In genomic region chr14:103516426-103517171, GRCh38 we compare ENCODE assay signal across 15 cellular contexts. TPM values are rescaled to one million over a fixed set of nuclear protein-coding genes. Genes with fewer than 3 reads are reported as not detected.
DNase-seq lines count a peak whose midpoint lies in the region; ATAC-seq and TF ChIP-seq lines count a peak whose summit lies in the region.
"Had no signal": no experiment of that assay in that cellular context is flagged by ENCODE, and none has a peak within 500 bp of the region (broad histone marks: within the 10 kb centered on the region; RNA-seq: fewer than 3 reads in every experiment).

No MANE protein-coding gene starts in this region.

- H2BK12ac ChIP-seq in H9 (ENCODE audit: insufficient read length, low read depth, low read length) (no peak overlapping the region), neuronal stem cell (ENCODE audit: low read length) (no peak overlapping the region)

- no peaks in the 10 kb centered on the region; the same call in 1 of the 2 replicates for H4K20me1 ChIP-seq in BLaER1
- peaks cover 3% of the 10 kb centered on the region for H4K20me1 ChIP-seq in H9 (ENCODE audit: control insufficient read depth, insufficient read depth, insufficient read length)
- H4K20me1 ChIP-seq in GM23338 (replicated peaks; ENCODE audit: insufficient read depth) = peaks cover 11% of the 10 kb centered on the region

- H3K4ac ChIP-seq in H9 (ENCODE audit: low read depth, low read length) (no peak overlapping the region), neuronal stem cell (ENCODE audit: low read length) (no peak overlapping the region)

- no peaks in the 10 kb centered on the region for H3K9me3 ChIP-seq in BLaER1
- H3K9me3 ChIP-seq in H9 (ENCODE audit: control insufficient read depth, low read depth, low read length) = no peaks in the 10 kb centered on the region
- no peaks in the 10 kb centered on the region for H3K9me3 ChIP-seq in neuronal stem cell (replicated peaks in 1 of 2; ENCODE audit: control insufficient read depth in 2 of 2, insufficient read depth in 1 of 2, low read depth in 1 of 2, low read length in 2 of 2)
- H3K9me3 ChIP-seq: BE2C, neutrophil had no signal

- 0 out of 2 replicates have a peak overlapping the region, but pooled peaks have one; percentile 17 for H3K9ac ChIP-seq in BLaER1
- H3K9ac ChIP-seq in H9 (ENCODE audit: extremely low read depth, insufficient read length, low read length) = no peak overlapping the region
- H3K9ac ChIP-seq in neuronal stem cell (ENCODE audit: low read depth, low read length, poor library complexity) = no peak overlapping the region

- H2BK15ac ChIP-seq in H9 (ENCODE audit: low read depth, low read length) (no peak overlapping the region), neuronal stem cell (ENCODE audit: low read length) (no peak overlapping the region)

- H2AK5ac ChIP-seq in H9 (ENCODE audit: insufficient read length, low read length) (no peak overlapping the region), neuronal stem cell (ENCODE audit: low read depth, low read length) (peak overlapping the region; percentile 98)

- H3K18ac ChIP-seq in H9 (ENCODE audit: insufficient read length, low read depth, low read length) (no peak overlapping the region), neuronal stem cell (ENCODE audit: low read length) (no peak overlapping the region)

- DNase-seq in H9 = no peak
- DNase-seq in caudate nucleus (lab: John Stamatoyannopoulos, UW) = peak in 4 of 61 donors; percentile 40 to 59 (median 50)
- DNase-seq in neuronal stem cell (ENCODE audit: low spot score) = no peak
- no peak for DNase-seq in GM23338 (ENCODE audit: low spot score)
- DNase-seq in NCI-H1048 (lab: John Stamatoyannopoulos, UW) = no peak
- DNase-seq: BE2C; brain microvascular endothelial cell; effector memory CD8-positive, alpha-beta T cell; NCI-H2171 treated with DMSO at 0.1 percent for 48 hours; stimulated activated CD4-positive, alpha-beta T cell treated with anti-CD3 and anti-CD28 coated beads, Interleukin-4, amount 100 ng/mL, for 24 hours had no signal

- peaks cover 32% of the 10 kb centered on the region for H3F3A ChIP-seq in GM23338 (replicated peaks; ENCODE audit: low read depth)

- H3K4me3 ChIP-seq in BLaER1 (no peak overlapping the region), neuronal stem cell (ENCODE audit: low read length in 2 of 2) (no peak overlapping the region), GM23338 (no peak overlapping the region)

- H3K9me3 Mint-ChIP-seq in H9 = no peaks in the 10 kb centered on the region
- H3K9me3 Mint-ChIP-seq in GM23338 = no peaks in the 10 kb centered on the region; the same call in 2 of the 3 replicates
- H3K9me3 Mint-ChIP-seq: effector memory CD8-positive, alpha-beta T cell; memory B cell had no signal

- H4K8ac ChIP-seq in H9 (replicated peaks; ENCODE audit: insufficient read length, low read depth, low read length) (no peak overlapping the region), neuronal stem cell (ENCODE audit: low read depth, low read length) (no peak overlapping the region)

- ATAC-seq in HG02981 (IDR thresholded peaks at IDR 0.05; ENCODE audit: unreplicated experiment) = no peak
- no peak for ATAC-seq in GM23338
- ATAC-seq in HG02798 (IDR thresholded peaks at IDR 0.05; ENCODE audit: poor library complexity, unreplicated experiment) = no peak
- ATAC-seq: effector memory CD8-positive, alpha-beta T cell had no signal

- H4K5ac ChIP-seq in H9 (ENCODE audit: insufficient read length, low read depth, low read length) = no peak overlapping the region

- H2AFZ ChIP-seq in H9 (ENCODE audit: low read length) (no peak overlapping the region), neuronal stem cell (ENCODE audit: low read length) (no peak overlapping the region), GM23338 (no peak overlapping the region)

- 0 out of 2 replicates have a peak overlapping the region, but pooled peaks have one; percentile 22 for H3K27ac ChIP-seq in BLaER1
- H3K27ac ChIP-seq in H9 (ENCODE audit: insufficient read length, low read depth, low read length) = no peak overlapping the region
- H3K27ac ChIP-seq in caudate nucleus (ENCODE audit: low read depth, low read length) = peak overlapping the region; percentile 91
- no peak overlapping the region for H3K27ac ChIP-seq in neuronal stem cell (replicated peaks; ENCODE audit: low read length)
- H3K27ac ChIP-seq in GM23338 (ENCODE audit: low read depth) = no peak overlapping the region
- H3K27ac ChIP-seq: brain microvascular endothelial cell, neutrophil had no signal

- peaks cover 11 to 20% (median 19%) of the 10 kb centered on the region in 3 experiments for H3K36me3 Mint-ChIP-seq in H9 (ENCODE audit: insufficient read depth in 1 of 3, low read depth in 3 of 3)
- peaks cover 18% of the 10 kb centered on the region for H3K36me3 Mint-ChIP-seq in GM23338 (ENCODE audit: low read depth)
- H3K36me3 Mint-ChIP-seq: memory B cell had no signal

- no peak for TF ChIP-seq CTCF in H9 (conservative IDR thresholded peaks at IDR 0.05)
- TF ChIP-seq CTCF in GM23338 (conservative IDR thresholded peaks at IDR 0.05; ENCODE audit: low read depth in 2 of 2) = no peak

- peaks cover 6% of the 10 kb centered on the region for H3K23me2 ChIP-seq in H9 (ENCODE audit: insufficient read length, low read depth, low read length, poor library complexity, severe bottlenecking)

- H2BK120ac ChIP-seq in H9 (ENCODE audit: low read depth, low read length, poor library complexity, severe bottlenecking) = no peak overlapping the region
- H2BK120ac ChIP-seq in neuronal stem cell (ENCODE audit: low read depth, low read length) = no peak overlapping the region

- H3K79me1 ChIP-seq in H9 (ENCODE audit: insufficient read depth, low read depth, low read length, poor library complexity, severe bottlenecking) = no peaks in the 10 kb centered on the region
- H3K79me1 ChIP-seq in neuronal stem cell (ENCODE audit: low read depth, low read length) = peaks cover 8% of the 10 kb centered on the region

- H3K4me3 Mint-ChIP-seq in H9 (no peak overlapping the region; a peak in 1 of 5 replicates), GM23338 (no peak overlapping the region)
- H3K4me3 Mint-ChIP-seq: effector memory CD8-positive, alpha-beta T cell; memory B cell had no signal

- H3K4me1 Mint-ChIP-seq in H9 = peaks cover 13 to 33% of the 10 kb centered on the region in 2 experiments
- H3K4me1 Mint-ChIP-seq in GM23338 = peaks cover 23% of the 10 kb centered on the region

- H3K27ac Mint-ChIP-seq in H9 (peak overlapping the region in 2 of 3 experiments; percentile 32 to 70; a peak in 1 of 7 replicates), GM23338 (no peak overlapping the region; the same call in 1 of the 2 replicates)
- H3K27ac Mint-ChIP-seq: memory B cell had no signal

- H3K79me2 ChIP-seq in H9 (ENCODE audit: insufficient read depth, low read length) (no peaks in the 10 kb centered on the region), GM23338 (replicated peaks; ENCODE audit: insufficient read depth) (no peaks in the 10 kb centered on the region)

- H3K36me3 ChIP-seq in BLaER1 = peaks cover under 1% of the 10 kb centered on the region; the same call in 1 of the 2 replicates
- peaks cover 18 to 42% of the 10 kb centered on the region in 2 donors for H3K36me3 ChIP-seq in neuronal stem cell (replicated peaks in 1 of 2; ENCODE audit: control insufficient read depth in 2 of 2, insufficient read depth in 2 of 2, low read length in 2 of 2)
- no peaks in the 10 kb centered on the region; the same call in 1 of the 2 replicates for H3K36me3 ChIP-seq in GM23338 (ENCODE audit: insufficient read depth)

- H3K23ac ChIP-seq in H9 (ENCODE audit: insufficient read length, low read depth, low read length) = no peak overlapping the region
- H3K23ac ChIP-seq in neuronal stem cell (ENCODE audit: low read depth, low read length, poor library complexity) = no peak overlapping the region

- H3K9me2 ChIP-seq in GM23338 (ENCODE audit: insufficient read depth) = no peaks in the 10 kb centered on the region

- no peak overlapping the region for H2BK20ac ChIP-seq in H9 (ENCODE audit: low read depth, low read length, poor library complexity, severe bottlenecking)

- H3T11ph ChIP-seq in H9 (ENCODE audit: low read length) = no peak overlapping the region

- H3K4me2 ChIP-seq in BLaER1 (no peak overlapping the region; the same call in 1 of the 2 replicates), H9 (ENCODE audit: insufficient read depth, insufficient read length, low read length) (no peak overlapping the region), neuronal stem cell (ENCODE audit: insufficient read depth, low read length, poor library complexity, severe bottlenecking) (no peak overlapping the region), GM23338 (no peak overlapping the region)

- H3K14ac ChIP-seq in H9 (ENCODE audit: insufficient read depth, low read length) = no peak overlapping the region
- no peak overlapping the region for H3K14ac ChIP-seq in neuronal stem cell (ENCODE audit: low read length)

- no peak overlapping the region for H2BK5ac ChIP-seq in H9 (ENCODE audit: insufficient read length, low read length)
- no peak overlapping the region for H2BK5ac ChIP-seq in neuronal stem cell (ENCODE audit: low read length)

- peaks cover 83% of the 10 kb centered on the region for H3K4me1 ChIP-seq in BLaER1
- H3K4me1 ChIP-seq in H9 (ENCODE audit: insufficient read depth, low read length) = no peaks in the 10 kb centered on the region
- peaks cover 18 to 43% of the 10 kb centered on the region in 2 donors for H3K4me1 ChIP-seq in neuronal stem cell (ENCODE audit: control insufficient read depth in 2 of 2, insufficient read depth in 1 of 2, low read depth in 1 of 2, low read length in 2 of 2)
- peaks cover 14% of the 10 kb centered on the region for H3K4me1 ChIP-seq in GM23338 (ENCODE audit: insufficient read depth)

- WGBS in H9 (ENCODE audit: extremely low coverage, insufficient read length, low lambda C conversion rate) = no CpG with 5 or more reads among the region's 10 CpGs
- WGBS in neuronal stem cell (ENCODE audit: extremely low coverage in 2 of 2, insufficient read length in 2 of 2, insufficient replicate concordance in 1 of 2), 2 donors = no CpG with 5 or more reads among the region's 10 CpGs

- H3K27me3 ChIP-seq in BLaER1 (peaks cover 11% of the 10 kb centered on the region), H9 (ENCODE audit: insufficient read depth, low read length) (no peaks in the 10 kb centered on the region), neuronal stem cell (ENCODE audit: control insufficient read depth in 3 of 3, insufficient read depth in 3 of 3, low read depth in 1 of 3, low read length in 3 of 3) (no peaks in the 10 kb centered on the region), GM23338 (ENCODE audit: insufficient read depth) (no peaks in the 10 kb centered on the region)
- H3K27me3 ChIP-seq: BE2C, brain microvascular endothelial cell had no signal

- H3K27me3 Mint-ChIP-seq in H9 (ENCODE audit: low read depth) (no peaks in the 10 kb centered on the region; the same call in 1 of the 2 replicates), GM23338 (ENCODE audit: insufficient read depth, low read depth, poor library complexity) (peaks cover 37% of the 10 kb centered on the region)
- H3K27me3 Mint-ChIP-seq: effector memory CD8-positive, alpha-beta T cell had no signal

- no peak overlapping the region for H3K56ac ChIP-seq in H9 (ENCODE audit: insufficient read length, low read depth, low read length)

- H4K91ac ChIP-seq in H9 (ENCODE audit: insufficient read length, low read depth, low read length) (no peak overlapping the region), neuronal stem cell (ENCODE audit: low read depth, low read length, poor library complexity) (no peak overlapping the region)

RNA-seq across cellular contexts. Expression of gene CKB, which starts 6.0 kb away (rescaled TPM):
- 517 and 546 TPM in 2 replicates for total RNA-seq in H9 (2021)
- 418 TPM for polyA plus RNA-seq in neuronal stem cell (2013, experiment 1 of 2)
- 412 TPM for polyA plus RNA-seq in neuronal stem cell (2013, experiment 2 of 2)
- total RNA-seq in GM23338 (2014; rRNA removed; shearing (Covaris generic)) = 504 and 604 TPM in 2 replicates
- polyA plus RNA-seq in GM23338 (2016; fragmentation: Nextera tagmentation; extraction: Ambion mirVana) = 846 and 852 TPM in 2 replicates

RNA-seq across cellular contexts. Expression of gene TRMT61A, which starts 12.4 kb away (rescaled TPM):
- 21.9 and 22.2 TPM in 2 replicates for total RNA-seq in H9 (2021)
- polyA plus RNA-seq in neuronal stem cell (2013, experiment 1 of 2) = 2.1 TPM
- polyA plus RNA-seq in neuronal stem cell (2013, experiment 2 of 2) = 2.2 TPM
- total RNA-seq in GM23338 (2014; rRNA removed; shearing (Covaris generic)) = 22.0 and 28.2 TPM in 2 replicates
- 13.2 and 13.4 TPM in 2 replicates for polyA plus RNA-seq in GM23338 (2016; fragmentation: Nextera tagmentation; extraction: Ambion mirVana)

RNA-seq across cellular contexts. Expression of gene BAG5, which starts 45.9 kb away (rescaled TPM):
- total RNA-seq in H9 (2021) = 38.0 and 40.9 TPM in 2 replicates
- polyA plus RNA-seq in neuronal stem cell (2013, experiment 1 of 2) = 11.7 TPM
- polyA plus RNA-seq in neuronal stem cell (2013, experiment 2 of 2) = 11.8 TPM
- total RNA-seq in GM23338 (2014; rRNA removed; shearing (Covaris generic)) = 25.4 and 29.2 TPM in 2 replicates
- 16.4 and 21.1 TPM in 2 replicates for polyA plus RNA-seq in GM23338 (2016; fragmentation: Nextera tagmentation; extraction: Ambion mirVana)

RNA-seq across cellular contexts. Expression of gene COA8, which starts 46.2 kb away (rescaled TPM):
- 43.2 and 45.5 TPM in 2 replicates for total RNA-seq in H9 (2021)
- 45.8 TPM for polyA plus RNA-seq in neuronal stem cell (2013, experiment 1 of 2)
- 47.5 TPM for polyA plus RNA-seq in neuronal stem cell (2013, experiment 2 of 2)
- 61.3 and 82.6 TPM in 2 replicates for total RNA-seq in GM23338 (2014; rRNA removed; shearing (Covaris generic))
- 129 and 130 TPM in 2 replicates for polyA plus RNA-seq in GM23338 (2016; fragmentation: Nextera tagmentation; extraction: Ambion mirVana)

Comparison
In these comparisons a context has a peak if more than half of its experiments do, and no peak if none do; other contexts are left out.
1. H3K27ac ChIP-seq: peak in BLaER1 (single experiment) and caudate nucleus (single experiment); none in H9 (single experiment), neuronal stem cell (single experiment) and GM23338 (single experiment).